Comparison of ENCODE assay signal across 2 cellular contexts in the genomic region with DNA sequence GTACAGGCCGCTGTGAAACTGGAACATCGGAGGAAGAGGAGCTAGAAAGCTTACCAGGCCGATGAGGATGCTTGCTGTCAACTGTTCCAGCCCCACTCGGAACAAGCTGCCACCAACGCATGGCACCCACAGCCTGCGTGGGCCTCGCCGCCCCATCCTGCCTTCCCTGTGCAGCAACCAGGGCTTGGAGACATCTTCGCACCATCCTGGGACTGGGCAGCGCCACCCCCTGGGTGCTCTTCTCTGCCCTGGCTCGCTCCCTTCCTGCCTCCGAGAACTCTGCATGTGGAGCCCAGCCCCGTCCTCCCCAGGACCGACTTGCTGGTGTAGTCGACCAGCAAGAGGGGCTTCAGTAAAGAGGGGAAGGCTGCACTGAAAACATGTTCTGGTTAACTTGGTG.
TF ChIP-seq lines count a peak whose summit lies in the region.

No MANE protein-coding gene starts in this region.

TF ChIP-seq in HepG2, 621 proteins besides CTCF, POLR2A, EP300 and RAD21:
- TF ChIP-seq AGO2 (optimal IDR thresholded peaks at IDR 0.05; ENCODE audit: low read depth, low read length) (peak; percentile 71), HOXA9 (CRISPR knock-in tag; IDR thresholded peaks at IDR 0.05; ENCODE audit: borderline replicate concordance) (no peak)
TF ChIP-seq in HepG2: peak in this region for 1.

TF ChIP-seq in K562, 482 proteins besides CTCF, POLR2A, EP300 and RAD21:
- TF ChIP-seq HMGN3 (IDR thresholded peaks at IDR 0.05; ENCODE audit: borderline replicate concordance, extremely low read depth, insufficient read length, low read depth, low read length), result peak; percentile 23
- no peak for TF ChIP-seq RFX5 (IDR thresholded peaks at IDR 0.05; ENCODE audit: low read depth, low read length)
TF ChIP-seq in K562: peak in this region for 1.
